ENCODE assay signal across 14 cellular contexts in the genomic region with DNA sequence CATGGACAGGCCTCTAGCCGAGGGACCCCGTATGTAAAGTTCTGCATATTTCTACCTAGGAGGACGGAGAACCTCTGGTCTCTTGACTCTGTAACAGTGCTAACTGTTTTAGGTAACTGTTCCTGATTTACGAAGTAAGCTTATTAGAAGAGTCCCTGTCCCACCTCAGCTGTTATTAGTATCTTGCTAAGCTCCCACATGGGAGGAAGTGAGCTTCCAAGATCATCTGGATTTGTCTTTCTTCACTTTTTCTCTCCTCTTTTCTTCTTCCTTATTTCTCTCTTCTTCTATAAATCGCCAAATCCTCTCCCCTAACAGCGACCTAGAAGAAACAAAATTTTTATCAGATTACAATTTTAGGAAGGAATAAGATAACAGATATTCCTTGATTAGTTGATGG. TPM values are rescaled to one million over a fixed set of nuclear protein-coding genes. Genes with fewer than 3 reads are reported as not detected.
DNase-seq lines count a peak whose midpoint lies in the region; ATAC-seq and TF ChIP-seq lines count a peak whose summit lies in the region.
"Had no signal": no experiment of that assay in that cellular context is flagged by ENCODE, and none has a peak within 500 bp of the region (broad histone marks: within the 10 kb centered on the region; RNA-seq: fewer than 3 reads in every experiment).

No MANE protein-coding gene starts in this region.

- H3K4me3 ChIP-seq in OCI-LY7 (ENCODE audit: low read depth, low read length, poor library complexity, severe bottlenecking), result peak overlapping the region; percentile 82
- no peak overlapping the region for H3K4me3 ChIP-seq in H7 (ENCODE audit: insufficient read depth, low read depth, low read length)

- no peak for ATAC-seq in stimulated activated naive CD8-positive, alpha-beta T cell treated with anti-CD3 and anti-CD28 coated beads, Interleukin-15, Interleukin-2, amounts not matched to agents 100 U/mL and 50 U/mL, for 24 hours
- ATAC-seq in central memory CD8-positive, alpha-beta T cell (replicated peaks; ENCODE audit: extremely low read depth, poor library complexity, severe bottlenecking), result no peak
- no peak for ATAC-seq in HG03521 (IDR thresholded peaks at IDR 0.05; ENCODE audit: unreplicated experiment)
- ATAC-seq: right cardiac atrium had no signal

- H3K36me3 ChIP-seq in OCI-LY7 (ENCODE audit: insufficient read depth, low read length) (peaks cover 38% of the 10 kb centered on the region), H7 (replicated peaks; ENCODE audit: control insufficient read depth, insufficient read depth, low read length) (no peaks in the 10 kb centered on the region)

- POLR2A ChIA-PET in OCI-LY7 (lab: Charles Lee), result interaction anchor here (0.7 to 2.0 kb wide), 2 partner anchors 16 to 19 kb away, joined by 3 to 4 read pairs; no protein-coding TSS in a partner anchor

- peak overlapping the region; percentile 95 for H3K4me2 ChIP-seq in OCI-LY7 (ENCODE audit: low read length)

- peaks cover 77% of the 10 kb centered on the region for H3K4me1 Mint-ChIP-seq in stimulated activated naive CD8-positive, alpha-beta T cell treated with anti-CD3 and anti-CD28 coated beads, Interleukin-15, Interleukin-2, amounts not matched to agents 100 ng/mL and 50 ng/mL, for 24 hours (ENCODE audit: low read depth)
- peaks cover 70% of the 10 kb centered on the region for H3K4me1 Mint-ChIP-seq in central memory CD8-positive, alpha-beta T cell

- H2AFZ ChIP-seq in OCI-LY7 (ENCODE audit: low read length), result no peak overlapping the region

- DNase-seq in stimulated activated naive CD8-positive, alpha-beta T cell treated with anti-CD3 and anti-CD28 coated beads, Interleukin-15, Interleukin-2, amounts not matched to agents 100 U/mL and 50 U/mL, for 24 hours, result no peak
- DNase-seq in OCI-LY7 (ENCODE audit: low spot score) (no peak), H7 (no peak), RPMI8226 (no peak), NCI-H345 (lab: John Stamatoyannopoulos, UW) (no peak)
- DNase-seq in central memory CD8-positive, alpha-beta T cell (ENCODE audit: low spot score in 2 of 2), result no peak
- DNase-seq: amniotic stem cell; mesendoderm; NCI-H2107; right cardiac atrium; stimulated activated CD4-positive, alpha-beta T cell treated with anti-CD3 and anti-CD28 coated beads, Interleukin-2, amount 100 ng/mL, for 48 hours had no signal

- H3K4me1 ChIP-seq in OCI-LY7 (ENCODE audit: insufficient read depth, low read length, poor library complexity, severe bottlenecking), result peaks cover 77% of the 10 kb centered on the region

- no peaks in the 10 kb centered on the region for H3K27me3 Mint-ChIP-seq in stimulated activated naive CD8-positive, alpha-beta T cell treated with anti-CD3 and anti-CD28 coated beads, Interleukin-15, Interleukin-2, amounts not matched to agents 100 ng/mL and 50 ng/mL, for 24 hours
- H3K27me3 Mint-ChIP-seq in central memory CD8-positive, alpha-beta T cell, result no peaks in the 10 kb centered on the region

- H3K4me3 Mint-ChIP-seq in stimulated activated naive CD8-positive, alpha-beta T cell treated with anti-CD3 and anti-CD28 coated beads, Interleukin-15, Interleukin-2, amounts not matched to agents 100 ng/mL and 50 ng/mL, for 24 hours, result peak overlapping the region; percentile 97
- peak overlapping the region; percentile 83 for H3K4me3 Mint-ChIP-seq in central memory CD8-positive, alpha-beta T cell

- H3K79me2 ChIP-seq in OCI-LY7 (ENCODE audit: insufficient read depth, low read depth, low read length), result peaks cover 93% of the 10 kb centered on the region

- H3K9me2 ChIP-seq in OCI-LY7 (ENCODE audit: insufficient read depth, low read length), result no peaks in the 10 kb centered on the region

- no peak for TF ChIP-seq CTCF in OCI-LY7 (conservative IDR thresholded peaks at IDR 0.05; ENCODE audit: low read length)

- peaks cover 6% of the 10 kb centered on the region; the same call in 1 of the 2 replicates for H3K9me3 ChIP-seq in OCI-LY7 (ENCODE audit: low read length)

- intact Hi-C loops in OCI-LY7 (cut with micrococcal nuclease; ENCODE audit: unreplicated experiment), result loop anchor here (10.0 kb wide), 3 partner anchors 527 to 747 kb away; a partner anchor contains a TSS

- H3K27ac ChIP-seq in OCI-LY7 (ENCODE audit: low read depth, low read length, poor library complexity, severe bottlenecking), result no peak overlapping the region

- peaks cover 50% of the 10 kb centered on the region for H3K36me3 Mint-ChIP-seq in stimulated activated naive CD8-positive, alpha-beta T cell treated with anti-CD3 and anti-CD28 coated beads, Interleukin-15, Interleukin-2, amounts not matched to agents 100 ng/mL and 50 ng/mL, for 24 hours (ENCODE audit: low read depth)
- peaks cover 49% of the 10 kb centered on the region for H3K36me3 Mint-ChIP-seq in central memory CD8-positive, alpha-beta T cell (ENCODE audit: insufficient read depth)

- H4K20me1 ChIP-seq in OCI-LY7 (ENCODE audit: insufficient read depth, low read length), result no peaks in the 10 kb centered on the region

- CTCF ChIA-PET in OCI-LY7 (lab: Charles Lee; ENCODE audit: unreplicated experiment), result no interaction called here

- no TSS peak for BruUV-seq in OCI-LY7 (replicated peaks; lab: Mats Ljungman, UMichigan)

- peak overlapping the region; percentile 100 for H3K27ac Mint-ChIP-seq in stimulated activated naive CD8-positive, alpha-beta T cell treated with anti-CD3 and anti-CD28 coated beads, Interleukin-15, Interleukin-2, amounts not matched to agents 100 ng/mL and 50 ng/mL, for 24 hours
- H3K27ac Mint-ChIP-seq in central memory CD8-positive, alpha-beta T cell (ENCODE audit: low read depth), result peak overlapping the region; percentile 94

- no peaks in the 10 kb centered on the region for H3K9me3 Mint-ChIP-seq in stimulated activated naive CD8-positive, alpha-beta T cell treated with anti-CD3 and anti-CD28 coated beads, Interleukin-15, Interleukin-2, amounts not matched to agents 100 ng/mL and 50 ng/mL, for 24 hours
- no peaks in the 10 kb centered on the region for H3K9me3 Mint-ChIP-seq in central memory CD8-positive, alpha-beta T cell

- H3K27me3 ChIP-seq in H7 (ENCODE audit: control insufficient read depth, insufficient read depth, low read length), result no peaks in the 10 kb centered on the region

RNA-seq across cellular contexts. Expression of a gene that starts 4.4 kb away (rescaled TPM):
- total RNA-seq in OCI-LY7 (2014; rRNA removed; shearing (Covaris generic)), result 119 and 134 TPM in 2 replicates
- 180 and 186 TPM in 2 replicates for total RNA-seq in OCI-LY7 (2022)
- total RNA-seq in H7 (2014; rRNA removed; shearing (Covaris generic)), result 0.14 and 0.26 TPM in 2 replicates
- total RNA-seq: chondrocyte had no signal

Comparison
In these comparisons a context has a peak if more than half of its experiments do, and no peak if none do; other contexts are left out.
1. RNA of a gene that starts 4.4 kb away (total RNA-seq): 119 to 186 TPM in OCI-LY7; 0.14 to 0.26 TPM in H7; every median in the first group is over 10 times any median in the second.